ENCODE assay signal across 14 cellular contexts in the genomic region with DNA sequence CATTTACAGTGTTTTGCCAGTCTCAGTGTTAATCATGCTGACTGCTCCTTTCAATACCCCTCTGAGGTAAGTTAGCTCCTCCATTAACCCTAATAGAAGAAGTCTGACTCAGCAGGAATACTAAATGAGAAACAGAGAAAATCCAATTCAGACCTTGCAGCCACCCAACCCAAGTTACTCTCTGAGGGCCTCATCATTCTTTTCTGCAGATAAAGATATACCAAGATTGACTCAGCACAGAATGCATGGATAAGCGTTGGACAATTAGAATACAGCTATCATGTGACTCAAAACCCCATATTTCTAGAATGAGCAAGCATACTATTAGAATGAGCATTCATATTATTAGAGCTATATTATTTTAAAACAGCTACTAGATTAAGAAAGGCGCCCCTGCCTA.
DNase-seq lines count a peak whose midpoint lies in the region; ATAC-seq and TF ChIP-seq lines count a peak whose summit lies in the region.
"Had no signal": no experiment of that assay in that cellular context is flagged by ENCODE, and none has a peak within 500 bp of the region (broad histone marks: within the 10 kb centered on the region; RNA-seq: fewer than 3 reads in every experiment).

No MANE protein-coding gene starts in this region.

- TF ChIP-seq EP300 in transverse colon (IDR thresholded peaks at IDR 0.05; ENCODE audit: low read depth) = no peak

- intact Hi-C loops in transverse colon (cut with DNase I; ENCODE audit: low total_unique reads) = no loop called here

- H3K27me3 ChIP-seq in BE2C (no peaks in the 10 kb centered on the region), transverse colon (no peaks in the 10 kb centered on the region)
- H3K27me3 ChIP-seq: gastroesophageal sphincter had no signal

- H3K36me3 ChIP-seq in BE2C = no peaks in the 10 kb centered on the region
- H3K36me3 ChIP-seq in transverse colon = no peaks in the 10 kb centered on the region
- H3K36me3 ChIP-seq: gastroesophageal sphincter had no signal

- H3K4me3 ChIP-seq in skeletal muscle cell (ENCODE audit: low read depth, low read length) (no peak overlapping the region), BE2C (ENCODE audit: low read depth, low read length) (no peak overlapping the region), transverse colon (no peak overlapping the region)
- H3K4me3 ChIP-seq: gastroesophageal sphincter had no signal

- in situ Hi-C loops in transverse colon (cut with MboI; ENCODE audit: low pct_ligation_motif_present in 1 of 4, low pct_unique_long_range_greater_than_20kb in 1 of 4, low sequenced_read_pairs in 3 of 4) = no loop called here

- DNase-seq in GM04504 (ENCODE audit: low read depth) (peak; percentile 32), fibroblast of peridontal ligament (ENCODE audit: extremely low read depth) (peak; percentile 28), skeletal muscle cell (ENCODE audit: low read depth) (peak; percentile 42), erythroblast (lab: John Stamatoyannopoulos, UW) (no peak), BE2C (no peak), transverse colon (no peak)
- DNase-seq: activated CD4-positive, alpha-beta memory T cell treated with anti-CD3 and anti-CD28 coated beads, Interleukin-2, amount 10 ng/mL, durations not matched to agents 7 days and 5 days; CD8-positive, alpha-beta T cell; GOT3; kidney; stimulated activated CD4-positive, alpha-beta T cell treated with anti-CD3 and anti-CD28 coated beads, Interleukin-15, amount 100 ng/mL, for 24 hours had no signal

- no peak for TF ChIP-seq POLR2A in erythroblast (IDR thresholded peaks at IDR 0.05; ENCODE audit: low read length)
- no peak for TF ChIP-seq POLR2A in transverse colon (IDR thresholded peaks at IDR 0.05)

- H3K4me1 ChIP-seq in BE2C = no peaks in the 10 kb centered on the region
- no peaks in the 10 kb centered on the region for H3K4me1 ChIP-seq in transverse colon
- H3K4me1 ChIP-seq: gastroesophageal sphincter had no signal

- ATAC-seq in SK-N-SH treated with all-trans-retinoic acid at 6 μM for 48 hours = peak; percentile 85
- ATAC-seq: activated T-helper 17 cell treated with anti-CD3 and anti-CD28 coated beads, Interleukin-2, amount 50 U/mL, for 72 hours; CD8-positive, alpha-beta T cell; gastroesophageal sphincter had no signal

- 69 to 89% methylated on average over 2 of the region's 2 CpGs for WGBS in transverse colon (ENCODE audit: low coverage in 1 of 2), 2 donors

- H3K27ac ChIP-seq in transverse colon = no peak overlapping the region
- H3K27ac ChIP-seq: gastroesophageal sphincter had no signal

- no peak for TF ChIP-seq CTCF in BE2C (IDR thresholded peaks at IDR 0.05; ENCODE audit: low read depth, low read length)
- TF ChIP-seq CTCF in transverse colon (IDR thresholded peaks at IDR 0.05) = no peak

- H3K9me3 ChIP-seq in BE2C (no peaks in the 10 kb centered on the region), transverse colon (peaks cover 0 to 6% of the 10 kb centered on the region in 2 donors)
- H3K9me3 ChIP-seq: gastroesophageal sphincter had no signal

TF ChIP-seq in SK-N-SH treated with all-trans-retinoic acid at 6 μM for 48 hours, 23 proteins besides CTCF, POLR2A, EP300 and RAD21:
- TF ChIP-seq ARNTL (CRISPR knock-in tag; IDR thresholded peaks at IDR 0.05; ENCODE audit: borderline replicate concordance, low read depth) (no peak), CSDC2 (CRISPR knock-in tag; IDR thresholded peaks at IDR 0.05) (no peak), RARB (CRISPR knock-in tag; IDR thresholded peaks at IDR 0.05) (no peak), ISL1 (CRISPR knock-in tag; IDR thresholded peaks at IDR 0.05) (no peak), ZFP30 (CRISPR knock-in tag; IDR thresholded peaks at IDR 0.05) (no peak), ZFP3 (CRISPR knock-in tag; IDR thresholded peaks at IDR 0.05) (no peak), ZNF70 (CRISPR knock-in tag; IDR thresholded peaks at IDR 0.05) (no peak), TOX (CRISPR knock-in tag; IDR thresholded peaks at IDR 0.05; ENCODE audit: borderline replicate concordance) (no peak; the same call in 1 of the 2 replicates), ZNF8 (CRISPR knock-in tag; IDR thresholded peaks at IDR 0.05) (no peak), ESRRG (CRISPR knock-in tag; IDR thresholded peaks at IDR 0.05) (no peak), TCF4 (CRISPR knock-in tag; IDR thresholded peaks at IDR 0.05; ENCODE audit: borderline replicate concordance) (no peak), GLIS3 (CRISPR knock-in tag; IDR thresholded peaks at IDR 0.05) (no peak), SNAI2 (CRISPR knock-in tag; IDR thresholded peaks at IDR 0.05) (no peak), ZC3H10 (CRISPR knock-in tag; IDR thresholded peaks at IDR 0.05) (no peak), ZNF565 (CRISPR knock-in tag; conservative IDR thresholded peaks at IDR 0.05; ENCODE audit: low read depth) (no peak)
- TF ChIP-seq, protein P1, sequence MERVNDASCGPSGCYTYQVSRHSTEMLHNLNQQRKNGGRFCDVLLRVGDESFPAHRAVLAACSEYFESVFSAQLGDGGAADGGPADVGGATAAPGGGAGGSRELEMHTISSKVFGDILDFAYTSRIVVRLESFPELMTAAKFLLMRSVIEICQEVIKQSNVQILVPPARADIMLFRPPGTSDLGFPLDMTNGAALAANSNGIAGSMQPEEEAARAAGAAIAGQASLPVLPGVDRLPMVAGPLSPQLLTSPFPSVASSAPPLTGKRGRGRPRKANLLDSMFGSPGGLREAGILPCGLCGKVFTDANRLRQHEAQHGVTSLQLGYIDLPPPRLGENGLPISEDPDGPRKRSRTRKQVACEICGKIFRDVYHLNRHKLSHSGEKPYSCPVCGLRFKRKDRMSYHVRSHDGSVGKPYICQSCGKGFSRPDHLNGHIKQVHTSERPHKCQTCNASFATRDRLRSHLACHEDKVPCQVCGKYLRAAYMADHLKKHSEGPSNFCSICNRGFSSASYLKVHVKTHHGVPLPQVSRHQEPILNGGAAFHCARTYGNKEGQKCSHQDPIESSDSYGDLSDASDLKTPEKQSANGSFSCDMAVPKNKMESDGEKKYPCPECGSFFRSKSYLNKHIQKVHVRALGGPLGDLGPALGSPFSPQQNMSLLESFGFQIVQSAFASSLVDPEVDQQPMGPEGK (CRISPR knock-in tag; IDR thresholded peaks at IDR 0.05; ENCODE audit: borderline replicate concordance) = no peak
- TF ChIP-seq, protein P2, sequence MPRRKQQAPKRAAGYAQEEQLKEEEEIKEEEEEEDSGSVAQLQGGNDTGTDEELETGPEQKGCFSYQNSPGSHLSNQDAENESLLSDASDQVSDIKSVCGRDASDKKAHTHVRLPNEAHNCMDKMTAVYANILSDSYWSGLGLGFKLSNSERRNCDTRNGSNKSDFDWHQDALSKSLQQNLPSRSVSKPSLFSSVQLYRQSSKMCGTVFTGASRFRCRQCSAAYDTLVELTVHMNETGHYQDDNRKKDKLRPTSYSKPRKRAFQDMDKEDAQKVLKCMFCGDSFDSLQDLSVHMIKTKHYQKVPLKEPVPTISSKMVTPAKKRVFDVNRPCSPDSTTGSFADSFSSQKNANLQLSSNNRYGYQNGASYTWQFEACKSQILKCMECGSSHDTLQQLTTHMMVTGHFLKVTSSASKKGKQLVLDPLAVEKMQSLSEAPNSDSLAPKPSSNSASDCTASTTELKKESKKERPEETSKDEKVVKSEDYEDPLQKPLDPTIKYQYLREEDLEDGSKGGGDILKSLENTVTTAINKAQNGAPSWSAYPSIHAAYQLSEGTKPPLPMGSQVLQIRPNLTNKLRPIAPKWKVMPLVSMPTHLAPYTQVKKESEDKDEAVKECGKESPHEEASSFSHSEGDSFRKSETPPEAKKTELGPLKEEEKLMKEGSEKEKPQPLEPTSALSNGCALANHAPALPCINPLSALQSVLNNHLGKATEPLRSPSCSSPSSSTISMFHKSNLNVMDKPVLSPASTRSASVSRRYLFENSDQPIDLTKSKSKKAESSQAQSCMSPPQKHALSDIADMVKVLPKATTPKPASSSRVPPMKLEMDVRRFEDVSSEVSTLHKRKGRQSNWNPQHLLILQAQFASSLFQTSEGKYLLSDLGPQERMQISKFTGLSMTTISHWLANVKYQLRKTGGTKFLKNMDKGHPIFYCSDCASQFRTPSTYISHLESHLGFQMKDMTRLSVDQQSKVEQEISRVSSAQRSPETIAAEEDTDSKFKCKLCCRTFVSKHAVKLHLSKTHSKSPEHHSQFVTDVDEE (CRISPR knock-in tag; IDR thresholded peaks at IDR 0.05) = no peak
- TF ChIP-seq, protein P3, sequence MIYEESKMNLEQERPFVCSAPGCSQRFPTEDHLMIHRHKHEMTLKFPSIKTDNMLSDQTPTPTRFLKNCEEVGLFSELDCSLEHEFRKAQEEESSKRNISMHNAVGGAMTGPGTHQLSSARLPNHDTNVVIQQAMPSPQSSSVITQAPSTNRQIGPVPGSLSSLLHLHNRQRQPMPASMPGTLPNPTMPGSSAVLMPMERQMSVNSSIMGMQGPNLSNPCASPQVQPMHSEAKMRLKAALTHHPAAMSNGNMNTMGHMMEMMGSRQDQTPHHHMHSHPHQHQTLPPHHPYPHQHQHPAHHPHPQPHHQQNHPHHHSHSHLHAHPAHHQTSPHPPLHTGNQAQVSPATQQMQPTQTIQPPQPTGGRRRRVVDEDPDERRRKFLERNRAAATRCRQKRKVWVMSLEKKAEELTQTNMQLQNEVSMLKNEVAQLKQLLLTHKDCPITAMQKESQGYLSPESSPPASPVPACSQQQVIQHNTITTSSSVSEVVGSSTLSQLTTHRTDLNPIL (CRISPR knock-in tag; IDR thresholded peaks at IDR 0.05; ENCODE audit: low read depth) = no peak
- TF ChIP-seq, protein P4, sequence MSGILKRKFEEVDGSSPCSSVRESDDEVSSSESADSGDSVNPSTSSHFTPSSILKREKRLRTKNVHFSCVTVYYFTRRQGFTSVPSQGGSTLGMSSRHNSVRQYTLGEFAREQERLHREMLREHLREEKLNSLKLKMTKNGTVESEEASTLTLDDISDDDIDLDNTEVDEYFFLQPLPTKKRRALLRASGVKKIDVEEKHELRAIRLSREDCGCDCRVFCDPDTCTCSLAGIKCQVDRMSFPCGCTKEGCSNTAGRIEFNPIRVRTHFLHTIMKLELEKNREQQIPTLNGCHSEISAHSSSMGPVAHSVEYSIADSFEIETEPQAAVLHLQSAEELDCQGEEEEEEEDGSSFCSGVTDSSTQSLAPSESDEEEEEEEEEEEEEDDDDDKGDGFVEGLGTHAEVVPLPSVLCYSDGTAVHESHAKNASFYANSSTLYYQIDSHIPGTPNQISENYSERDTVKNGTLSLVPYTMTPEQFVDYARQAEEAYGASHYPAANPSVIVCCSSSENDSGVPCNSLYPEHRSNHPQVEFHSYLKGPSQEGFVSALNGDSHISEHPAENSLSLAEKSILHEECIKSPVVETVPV (CRISPR knock-in tag; IDR thresholded peaks at IDR 0.05) = no peak

Comparison
In these comparisons a context has a peak if more than half of its experiments do, and no peak if none do; other contexts are left out.
1. DNase-seq: peak in GM04504 (single experiment), fibroblast of peridontal ligament (single experiment) and skeletal muscle cell (single experiment); none in erythroblast (0 of 2), BE2C (single experiment) and transverse colon (single experiment).